ENCODE assay signal across 30 cellular contexts in genomic region chr1:156957634-156958033, GRCh38. TPM values are rescaled to one million over a fixed set of nuclear protein-coding genes. Genes with fewer than 3 reads are reported as not detected.
"Had no signal": no experiment of that assay in that cellular context is flagged by ENCODE, and none has a peak within 500 bp of the region (broad histone marks: within the 10 kb centered on the region; RNA-seq: fewer than 3 reads in every experiment).

No MANE protein-coding gene starts in this region.

- ATAC-seq: activated T-helper 17 cell treated with anti-CD3 and anti-CD28 coated beads, Interleukin-2, amount 50 U/mL, for 72 hours had no signal

- H3K4me3 ChIP-seq: MG63, Peyer's patch, SJCRH30 had no signal

- H3K27me3 ChIP-seq: brain microvascular endothelial cell, MG63, Peyer's patch, SJCRH30 had no signal

- H3K27ac ChIP-seq: brain microvascular endothelial cell, Peyer's patch, RWPE1, SJCRH30, VCaP had no signal

- H3K4me1 ChIP-seq: Peyer's patch, SJCRH30 had no signal

- DNase-seq: activated CD4-positive, alpha-beta memory T cell treated with anti-CD3 and anti-CD28 coated beads for 36 hours; activated CD4-positive, alpha-beta T cell treated with anti-CD3 and anti-CD28 coated beads, Interleukin-2, amount 10 ng/mL, durations not matched to agents 7 days and 5 days; activated CD4-positive, CD25-positive, alpha-beta regulatory T cell; activated CD8-positive, alpha-beta memory T cell treated with anti-CD3 and anti-CD28 coated beads for 24 hours; activated gamma-delta T cell; activated naive CD4-positive, alpha-beta T cell treated with anti-CD3 and anti-CD28 coated beads for 36 hours; activated T-cell treated with anti-CD3 and anti-CD28 coated beads, Interleukin-2, amount 50 U/mL, for 48 hours; brain microvascular endothelial cell; caudate nucleus; MG63; MV-4-11; NCI-H1092 treated with DMSO at 0.1 percent for 48 hours; NCI-H1417 treated with DMSO at 0.1 percent for 48 hours; NCI-H1694; NCI-H2029; NCI-H2107; NCI-H2171 treated with DMSO at 0.1 percent for 48 hours; NCI-H226; NCI-H526; NCI-H774; Peyer's patch; Right ventricle myocardium superior; SJCRH30; SW 1271 had no signal

- H3K9me3 ChIP-seq: MG63, Peyer's patch, SJCRH30 had no signal

RNA-seq across cellular contexts. Expression of gene LRRC71, which starts 37.2 kb away (rescaled TPM):
- total RNA-seq: activated CD4-positive, alpha-beta memory T cell treated with anti-CD3 and anti-CD28 coated beads for 36 hours; activated CD4-positive, alpha-beta T cell treated with anti-CD3 and anti-CD28 coated beads, Interleukin-2, amount 10 ng/mL, durations not matched to agents 7 days and 5 days; activated naive CD4-positive, alpha-beta T cell treated with anti-CD3 and anti-CD28 coated beads for 36 hours; activated T-helper 17 cell treated with anti-CD3 and anti-CD28 coated beads, Interleukin-2, amount 50 U/mL, for 72 hours; LHCN-M2; NCI-H460; OCI-LY7; Peyer's patch; Right ventricle myocardium superior; SJCRH30 had no signal
